ENCODE assay signal across 29 cellular contexts in the genomic region with DNA sequence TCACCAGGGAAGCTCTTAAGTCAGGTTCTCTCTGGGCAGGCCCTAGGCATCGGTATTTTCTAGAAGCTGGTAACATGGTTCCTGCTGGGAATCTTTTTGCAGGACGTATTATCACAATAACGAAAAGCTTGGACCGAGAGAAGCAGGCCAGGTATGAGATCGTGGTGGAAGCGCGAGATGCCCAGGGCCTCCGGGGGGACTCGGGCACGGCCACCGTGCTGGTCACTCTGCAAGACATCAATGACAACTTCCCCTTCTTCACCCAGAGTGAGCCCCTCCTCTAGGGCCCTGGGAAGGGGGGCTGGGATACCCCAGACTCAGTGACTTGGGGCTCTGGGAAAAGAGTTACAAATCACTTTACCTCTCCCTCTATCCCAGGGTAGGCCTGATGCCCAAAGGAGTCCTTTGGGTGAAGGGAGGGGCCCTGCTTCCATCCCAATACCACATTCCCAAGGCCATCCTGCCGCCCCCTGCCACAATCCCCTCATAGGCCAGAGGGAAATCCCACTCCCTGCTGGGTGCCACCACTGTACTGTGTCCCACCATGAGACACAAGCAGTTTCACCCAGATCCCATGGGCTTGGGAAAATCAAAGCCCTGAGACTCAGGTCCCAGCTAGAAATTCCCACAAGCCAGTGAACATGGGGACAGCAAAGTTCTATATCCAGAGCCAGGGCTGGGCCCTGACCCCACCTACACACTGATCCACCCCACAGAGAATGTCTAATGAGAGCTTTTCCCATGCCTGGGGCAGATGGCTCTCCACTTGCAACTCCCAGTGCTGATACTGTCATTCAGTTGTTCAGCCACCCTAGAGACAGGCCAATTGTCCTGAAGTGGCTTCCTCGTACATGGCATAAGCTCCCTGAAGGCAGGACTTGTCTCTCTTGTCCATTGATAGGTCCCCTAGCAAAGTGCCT. TPM values are rescaled to one million over a fixed set of nuclear protein-coding genes. Genes with fewer than 3 reads are reported as not detected.
DNase-seq lines count a peak whose midpoint lies in the region; ATAC-seq, FAIRE-seq and TF ChIP-seq lines count a peak whose summit lies in the region.
"Had no signal": no experiment of that assay in that cellular context is flagged by ENCODE, and none has a peak within 500 bp of the region (broad histone marks: within the 10 kb centered on the region; RNA-seq: fewer than 3 reads in every experiment).

No MANE protein-coding gene starts in this region.

- peak; percentile 5 for DNase-seq in H9
- peak; percentile 17 for DNase-seq in endodermal cell
- no peak for DNase-seq in neural progenitor cell (ENCODE audit: low spot score)
- peak; percentile 6 to 42 for DNase-seq in tibial artery
- no peak for DNase-seq in GM12891 (ENCODE audit: insufficient read length, low spot score)
- DNase-seq in T-helper 2 cell: no peak
- DNase-seq: CD4-positive, CD25-positive, alpha-beta regulatory T cell; DMS153; HFFc6; MM.1S; NCI-H1417; NCI-H1694 treated with DMSO at 0.1 percent for 48 hours; NCI-H2081; NCI-H2227 treated with DMSO at 0.1 percent for 48 hours; NCI-H526 treated with DMSO at 0.1 percent for 48 hours; PC-9 had no signal

- no peak overlapping the region for H2BK12ac ChIP-seq in H9 (ENCODE audit: insufficient read length, low read depth, low read length)

- H3K79me2 ChIP-seq in H9 (ENCODE audit: insufficient read depth, low read length) (no peaks in the 10 kb centered on the region), neural progenitor cell (ENCODE audit: low read depth) (no peaks in the 10 kb centered on the region)

- H4K8ac ChIP-seq in H9 (replicated peaks; ENCODE audit: insufficient read length, low read depth, low read length): no peak overlapping the region

- H3K4me2 ChIP-seq in H9 (ENCODE audit: insufficient read depth, insufficient read length, low read length) (no peak overlapping the region), neural progenitor cell (no peak overlapping the region)
- H3K4me2 ChIP-seq: BLaER1, KMS-11, PC-9 had no signal

- H3K18ac ChIP-seq in H9 (ENCODE audit: insufficient read length, low read depth, low read length): no peak overlapping the region

- H3K27me3 ChIP-seq in H9 (ENCODE audit: insufficient read depth, low read length): no peaks in the 10 kb centered on the region
- no peaks in the 10 kb centered on the region for H3K27me3 ChIP-seq in endodermal cell (ENCODE audit: control insufficient read depth, insufficient read depth, low read length, poor library complexity, severe bottlenecking)
- no peaks in the 10 kb centered on the region for H3K27me3 ChIP-seq in neural progenitor cell
- no peaks in the 10 kb centered on the region for H3K27me3 ChIP-seq in tibial artery
- H3K27me3 ChIP-seq: BLaER1, SJCRH30 had no signal

- H3K56ac ChIP-seq in H9 (ENCODE audit: insufficient read length, low read depth, low read length): no peak overlapping the region

- H3K9me3 Mint-ChIP-seq in H9 (no peaks in the 10 kb centered on the region), endodermal cell (no peaks in the 10 kb centered on the region), neural progenitor cell (no peaks in the 10 kb centered on the region)
- H3K9me3 Mint-ChIP-seq: CD4-positive, CD25-positive, alpha-beta regulatory T cell; HFFc6 had no signal

- ATAC-seq in HG03108 (IDR thresholded peaks at IDR 0.05; ENCODE audit: unreplicated experiment): no peak
- ATAC-seq: Right ventricle myocardium inferior had no signal

- H4K20me1 ChIP-seq in H9 (ENCODE audit: control insufficient read depth, insufficient read depth, insufficient read length) (no peaks in the 10 kb centered on the region), neural progenitor cell (ENCODE audit: low read depth) (no peaks in the 10 kb centered on the region)
- H4K20me1 ChIP-seq: BLaER1 had no signal

- no peaks in the 10 kb centered on the region for H3K9me3 ChIP-seq in H9 (ENCODE audit: control insufficient read depth, low read depth, low read length)
- no peaks in the 10 kb centered on the region for H3K9me3 ChIP-seq in endodermal cell (ENCODE audit: control insufficient read depth, low read length)
- H3K9me3 ChIP-seq in neural progenitor cell (ENCODE audit: low read depth): no peaks in the 10 kb centered on the region
- H3K9me3 ChIP-seq in tibial artery: no peaks in the 10 kb centered on the region
- H3K9me3 ChIP-seq: BLaER1, HAP-1, SJCRH30 had no signal

- no peak overlapping the region for H3K23ac ChIP-seq in H9 (ENCODE audit: insufficient read length, low read depth, low read length)

- no peaks in the 10 kb centered on the region for H3K4me1 Mint-ChIP-seq in H9
- H3K4me1 Mint-ChIP-seq in endodermal cell: no peaks in the 10 kb centered on the region
- peaks cover 5% of the 10 kb centered on the region for H3K4me1 Mint-ChIP-seq in neural progenitor cell
- H3K4me1 Mint-ChIP-seq: CD4-positive, CD25-positive, alpha-beta regulatory T cell; IgD-negative memory B cell had no signal

- no peaks in the 10 kb centered on the region for H3K79me1 ChIP-seq in H9 (ENCODE audit: insufficient read depth, low read depth, low read length, poor library complexity, severe bottlenecking)

- no peak overlapping the region for H4K5ac ChIP-seq in H9 (ENCODE audit: insufficient read length, low read depth, low read length)

- no peak overlapping the region for H3K14ac ChIP-seq in H9 (ENCODE audit: insufficient read depth, low read length)

- H2BK20ac ChIP-seq in H9 (ENCODE audit: low read depth, low read length, poor library complexity, severe bottlenecking): no peak overlapping the region

- TF ChIP-seq POLR2A in GM12891 (IDR thresholded peaks at IDR 0.05; ENCODE audit: low read depth, low read length): no peak

- H3K27ac Mint-ChIP-seq in H9 (no peak overlapping the region), endodermal cell (no peak overlapping the region), neural progenitor cell (peak overlapping the region; percentile 63)
- H3K27ac Mint-ChIP-seq: CD4-positive, CD25-positive, alpha-beta regulatory T cell; HFFc6 had no signal

- no peak overlapping the region for H2BK120ac ChIP-seq in H9 (ENCODE audit: low read depth, low read length, poor library complexity, severe bottlenecking)

- no CpG with 5 or more reads among the region's 13 CpGs for WGBS in H9 (ENCODE audit: extremely low coverage, insufficient read length, low lambda C conversion rate)
- 92 to 97% methylated on average over 8 to 13 of the region's 13 CpGs for WGBS in endodermal cell (ENCODE audit: insufficient coverage in 1 of 2, insufficient read length in 1 of 2), 2 experiments

- H3K4ac ChIP-seq in H9 (ENCODE audit: low read depth, low read length): no peak overlapping the region

- no peak overlapping the region for H3K27ac ChIP-seq in H9 (ENCODE audit: insufficient read length, low read depth, low read length)
- no peak overlapping the region for H3K27ac ChIP-seq in endodermal cell (ENCODE audit: low read depth, low read length)
- H3K27ac ChIP-seq in neural progenitor cell: no peak overlapping the region
- H3K27ac ChIP-seq in tibial artery: no peak overlapping the region
- H3K27ac ChIP-seq: BLaER1, HL-60, KMS-11, PC-9, SJCRH30 had no signal

- H3K4me3 ChIP-seq in endodermal cell (ENCODE audit: low read length) (no peak overlapping the region), neural progenitor cell (no peak overlapping the region), tibial artery (no peak overlapping the region)
- H3K4me3 ChIP-seq: BLaER1, HAP-1, PC-9, SJCRH30 had no signal

- no peak overlapping the region for H2AK5ac ChIP-seq in H9 (ENCODE audit: insufficient read length, low read length)

- no peak overlapping the region for H4K91ac ChIP-seq in H9 (ENCODE audit: insufficient read length, low read depth, low read length)

- FAIRE-seq in GM12891 (lab: Jason Lieb, UNC): no peak
- FAIRE-seq: A204.1, GM18507 had no signal

- TF ChIP-seq CTCF in H9 (conservative IDR thresholded peaks at IDR 0.05): no peak
- no peak for TF ChIP-seq CTCF in endodermal cell (conservative IDR thresholded peaks at IDR 0.05)
- TF ChIP-seq CTCF in neural progenitor cell (IDR thresholded peaks at IDR 0.05): no peak
- no peak for TF ChIP-seq CTCF in tibial artery (IDR thresholded peaks at IDR 0.05)

- no peak overlapping the region for H2BK15ac ChIP-seq in H9 (ENCODE audit: low read depth, low read length)

- no peak overlapping the region for H2AFZ ChIP-seq in H9 (ENCODE audit: low read length)
- no peak overlapping the region for H2AFZ ChIP-seq in neural progenitor cell (replicated peaks)
- H2AFZ ChIP-seq: PC-9 had no signal

- H3F3A ChIP-seq in neural progenitor cell (ENCODE audit: low read depth): no peaks in the 10 kb centered on the region

- H3T11ph ChIP-seq in H9 (ENCODE audit: low read length): no peak overlapping the region

- H3K27me3 Mint-ChIP-seq in H9 (ENCODE audit: low read depth): peaks cover 1% of the 10 kb centered on the region; the same call in 1 of the 2 replicates
- no peaks in the 10 kb centered on the region for H3K27me3 Mint-ChIP-seq in endodermal cell (ENCODE audit: insufficient read depth)
- H3K27me3 Mint-ChIP-seq in neural progenitor cell (ENCODE audit: insufficient read depth, low read depth): peaks cover 11% of the 10 kb centered on the region
- H3K27me3 Mint-ChIP-seq: CD4-positive, CD25-positive, alpha-beta regulatory T cell had no signal

- no peaks in the 10 kb centered on the region for H3K23me2 ChIP-seq in H9 (ENCODE audit: insufficient read length, low read depth, low read length, poor library complexity, severe bottlenecking)

- no peaks in the 10 kb centered on the region; a peak in 1 of 7 replicates for H3K36me3 Mint-ChIP-seq in H9 (ENCODE audit: insufficient read depth in 1 of 3, low read depth in 3 of 3)
- no peaks in the 10 kb centered on the region for H3K36me3 Mint-ChIP-seq in endodermal cell (ENCODE audit: low read depth)
- no peaks in the 10 kb centered on the region for H3K36me3 Mint-ChIP-seq in neural progenitor cell
- H3K36me3 Mint-ChIP-seq: CD4-positive, CD25-positive, alpha-beta regulatory T cell had no signal

- intact Hi-C loops in tibial artery (cut with DNase I; ENCODE audit: low total_unique reads): no loop called here

- no peak overlapping the region for H2BK5ac ChIP-seq in H9 (ENCODE audit: insufficient read length, low read length)

- H3K36me3 ChIP-seq in endodermal cell (ENCODE audit: control insufficient read depth, insufficient read depth, low read length) (no peaks in the 10 kb centered on the region), neural progenitor cell (no peaks in the 10 kb centered on the region), tibial artery (peaks cover 0 to 23% (median 0%) of the 10 kb centered on the region in 3 donors)
- H3K36me3 ChIP-seq: BLaER1, HAP-1, SJCRH30 had no signal

- H3K4me1 ChIP-seq in H9 (ENCODE audit: insufficient read depth, low read length): no peaks in the 10 kb centered on the region
- no peaks in the 10 kb centered on the region for H3K4me1 ChIP-seq in endodermal cell (ENCODE audit: control insufficient read depth, insufficient read depth, low read length)
- no peaks in the 10 kb centered on the region for H3K4me1 ChIP-seq in neural progenitor cell
- H3K4me1 ChIP-seq in tibial artery: no peaks in the 10 kb centered on the region
- H3K4me1 ChIP-seq: BLaER1, HAP-1, SJCRH30 had no signal

- H3K4me3 Mint-ChIP-seq in H9 (no peak overlapping the region), endodermal cell (no peak overlapping the region), neural progenitor cell (no peak overlapping the region)
- H3K4me3 Mint-ChIP-seq: CD4-positive, CD25-positive, alpha-beta regulatory T cell; HFFc6; IgD-negative memory B cell had no signal

- H3K9ac ChIP-seq in H9 (ENCODE audit: extremely low read depth, insufficient read length, low read length) (no peak overlapping the region), endodermal cell (ENCODE audit: extremely low read depth, low read length, poor library complexity, severe bottlenecking) (no peak overlapping the region), neural progenitor cell (no peak overlapping the region)
- H3K9ac ChIP-seq: BLaER1, KMS-11 had no signal

RNA-seq across cellular contexts. Expression of a gene that starts 23.0 kb away (rescaled TPM):
- total RNA-seq in H9 (2021): 0.20 TPM in 1 of 2 replicates, not detected in the other
- under 1 TPM in 1 of 2 donors, not detected in 1; 0.18 TPM for total RNA-seq in endodermal cell
- polyA plus RNA-seq in endodermal cell (2013, experiment 1 of 2): 0.39 TPM
- 0.75 TPM for polyA plus RNA-seq in endodermal cell (2013, experiment 2 of 2)
- total RNA-seq in neural progenitor cell (ENCODE audit: low replicate concordance): 0.25 TPM in 1 of 2 replicates, not detected in the other
- not detected for polyA plus RNA-seq in GM12891 (2012; ENCODE audit: low read depth, missing spikeins)
- total RNA-seq: CD4-positive, CD25-positive, alpha-beta regulatory T cell; HFFc6; NCI-H460; RPMI7951 had no signal
- polyA plus RNA-seq: AG04450; CD4-positive, CD25-positive, alpha-beta regulatory T cell; IgD-negative memory B cell had no signal

RNA-seq across cellular contexts. Expression of a gene that starts 37.6 kb away (rescaled TPM):
- total RNA-seq in H9 (2021) (0.24 TPM in 1 of 2 replicates, not detected in the other), endodermal cell (under 1 TPM in 1 of 2 donors, not detected in 1; 0.18 TPM), neural progenitor cell (ENCODE audit: low replicate concordance) (0.32 and 0.34 TPM in 2 replicates)
- 0.61 TPM for polyA plus RNA-seq in endodermal cell (2013, experiment 1 of 2)
- polyA plus RNA-seq in endodermal cell (2013, experiment 2 of 2): 0.33 TPM
- not detected for polyA plus RNA-seq in GM12891 (2012; ENCODE audit: low read depth, missing spikeins)
- total RNA-seq: CD4-positive, CD25-positive, alpha-beta regulatory T cell; HFFc6 had no signal
- polyA plus RNA-seq: AG04450, IgD-negative memory B cell had no signal

Comparison
In these comparisons a context has a peak if more than half of its experiments do, and no peak if none do; other contexts are left out.
1. DNase-seq: peak in H9 (single experiment), endodermal cell (single experiment) and tibial artery (2 of 2); none in neural progenitor cell (single experiment), GM12891 (single experiment) and T-helper 2 cell (0 of 5).